Comparison of ENCODE assay signal across 18 cellular contexts in the genomic region with DNA sequence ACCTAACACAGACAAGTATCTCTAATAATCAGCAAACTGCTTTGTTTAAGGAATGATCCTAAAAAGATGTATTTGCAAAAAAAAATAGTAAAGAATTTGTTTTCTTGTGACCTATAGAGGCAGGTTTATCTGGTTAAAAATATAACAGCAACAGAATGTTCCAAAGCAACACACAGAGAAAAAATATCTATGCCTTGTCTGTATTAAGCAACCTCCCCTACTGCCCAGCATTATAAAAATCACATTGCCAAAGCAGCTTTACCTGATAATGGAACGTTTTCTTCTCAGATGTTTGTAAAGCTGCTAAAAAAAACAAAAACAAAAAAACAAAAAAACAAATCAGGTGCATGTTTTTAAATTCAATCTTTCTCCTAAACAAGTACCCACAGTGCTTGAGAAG. TPM values are rescaled to one million over a fixed set of nuclear protein-coding genes. Genes with fewer than 3 reads are reported as not detected.
"Had no signal": no experiment of that assay in that cellular context is flagged by ENCODE, and none has a peak within 500 bp of the region (broad histone marks: within the 10 kb centered on the region; RNA-seq: fewer than 3 reads in every experiment).

No MANE protein-coding gene starts in this region.

- H3K36me3 ChIP-seq: prostate gland, transverse colon had no signal

- DNase-seq: dermis blood vessel endothelial cell; effector memory CD4-positive, alpha-beta T cell; foreskin keratinocyte; glutamatergic neuron; kidney; left lung; lower lobe of right lung; naive thymus-derived CD8-positive, alpha-beta T cell; nephron progenitor cell; right lobe of liver; stimulated activated naive B cell treated with anti-CD40 and anti-IgM and Interleukin-4, amounts not matched to agents 10 μg/mL and 1 μg/mL and 100 μg/mL, for 72 hours; transverse colon had no signal

- H3K4me1 ChIP-seq: foreskin keratinocyte, prostate gland, transverse colon, vagina had no signal

- FAIRE-seq: endothelial cell of umbilical vein, kidney had no signal

- H3K9me3 ChIP-seq: esophagus muscularis mucosa, left lung, lower lobe of right lung, prostate gland, right lobe of liver, suprapubic skin, transverse colon, vagina had no signal

- H3K4me3 ChIP-seq: coronary artery, esophagus muscularis mucosa, left lung, lower lobe of right lung, prostate gland, right lobe of liver, suprapubic skin, transverse colon, vagina had no signal

- H3K27ac ChIP-seq: coronary artery, foreskin keratinocyte, left lung, lower lobe of right lung, prostate gland, suprapubic skin, transverse colon, vagina had no signal

- ATAC-seq: left lung; lower lobe of right lung; naive thymus-derived CD8-positive, alpha-beta T cell; right lobe of liver; stimulated activated naive B cell treated with anti-CD40 and anti-IgM and Interleukin-4, amounts not matched to agents 10 μg/mL and 1 μg/mL and 100 μg/mL, for 72 hours had no signal

- H3K27me3 ChIP-seq: esophagus muscularis mucosa, foreskin keratinocyte, left lung, right lobe of liver, suprapubic skin, transverse colon, vagina had no signal

RNA-seq across cellular contexts. Expression of gene PALMD, which starts 24.7 kb away (rescaled TPM):
- total RNA-seq: naive thymus-derived CD8-positive, alpha-beta T cell had no signal
- polyA plus RNA-seq: naive thymus-derived CD8-positive, alpha-beta T cell had no signal
